ENCODE assay signal across 1 cellular context in genomic region chr17:16377804-16378400, GRCh38.
TF ChIP-seq lines count a peak whose summit lies in the region.

No MANE protein-coding gene starts in this region.

TF ChIP-seq in HCT116, 20 proteins besides CTCF, POLR2A, EP300 and RAD21:
- no peak for TF ChIP-seq POLR2AphosphoS5 (IDR thresholded peaks at IDR 0.05; ENCODE audit: low read depth, low read length)
